ENCODE assay signal across 17 cellular contexts in the genomic region with DNA sequence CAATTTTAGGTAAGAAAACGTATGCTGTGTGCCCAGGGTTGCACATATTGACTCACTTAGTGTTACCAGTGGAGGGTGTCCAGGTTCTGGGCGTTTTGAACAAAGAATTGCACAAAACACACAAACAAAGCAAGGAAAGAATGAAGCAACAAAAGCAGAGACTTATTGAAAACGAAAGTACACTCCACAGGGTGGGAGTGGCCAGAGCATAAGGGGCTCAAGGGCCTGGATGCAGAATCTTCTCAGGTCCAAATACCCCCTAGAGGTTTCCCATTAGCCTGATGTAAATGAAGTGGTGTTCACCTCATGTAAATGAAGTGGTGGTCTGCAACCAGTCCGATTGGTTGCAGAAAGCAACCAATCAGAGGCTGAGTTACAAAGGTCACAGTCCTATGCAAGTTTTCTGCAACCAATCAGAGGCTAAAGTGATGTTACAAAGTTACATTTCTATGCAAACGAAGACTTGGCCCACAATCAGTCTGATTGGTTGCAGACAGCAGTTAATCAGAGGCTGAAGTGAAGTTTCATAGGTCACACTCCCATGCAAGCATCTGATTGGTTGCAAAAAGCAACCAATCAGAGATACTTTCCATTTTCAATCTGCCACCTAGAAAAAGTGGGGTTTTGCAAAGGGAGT.
DNase-seq lines count a peak whose midpoint lies in the region; ATAC-seq, FAIRE-seq and TF ChIP-seq lines count a peak whose summit lies in the region.
"Had no signal": no experiment of that assay in that cellular context is flagged by ENCODE, and none has a peak within 500 bp of the region (broad histone marks: within the 10 kb centered on the region; RNA-seq: fewer than 3 reads in every experiment).

No MANE protein-coding gene starts in this region.

- H3K27me3 Mint-ChIP-seq in activated naive CD4-positive, alpha-beta T cell treated with anti-CD3 and anti-CD28 coated beads, Interleukin-2, amount 50 U/mL, for 24 hours: no peaks in the 10 kb centered on the region
- H3K27me3 Mint-ChIP-seq: activated B cell treated with CpG ODN at 0.5 μM for 24 hours; CD4-positive, alpha-beta memory T cell had no signal

- 56 to 59% methylated on average over 5 of the region's 5 CpGs for WGBS in testis, 2 donors
- 46 to 58% methylated on average over 5 of the region's 5 CpGs for WGBS in pancreas, 2 donors

- H3K27ac ChIP-seq in testis (no peak overlapping the region), pancreas (no peak overlapping the region)
- H3K27ac ChIP-seq: esophagus muscularis mucosa, SJCRH30, stomach had no signal

- no peak for TF ChIP-seq POLR2A in testis (IDR thresholded peaks at IDR 0.05)

- H3K4me1 ChIP-seq in testis (no peaks in the 10 kb centered on the region), pancreas (no peaks in the 10 kb centered on the region)
- H3K4me1 ChIP-seq: esophagus muscularis mucosa, SJCRH30, stomach had no signal

- TF ChIP-seq CTCF in testis (IDR thresholded peaks at IDR 0.05) (no peak), pancreas (IDR thresholded peaks at IDR 0.05) (no peak)

- H3K27me3 ChIP-seq in testis: no peaks in the 10 kb centered on the region
- no peaks in the 10 kb centered on the region for H3K27me3 ChIP-seq in pancreas
- H3K27me3 ChIP-seq: esophagus muscularis mucosa, SJCRH30, stomach had no signal

- peaks cover 38% of the 10 kb centered on the region for H3K4me1 Mint-ChIP-seq in activated naive CD4-positive, alpha-beta T cell treated with anti-CD3 and anti-CD28 coated beads, Interleukin-2, amount 50 U/mL, for 24 hours
- H3K4me1 Mint-ChIP-seq: activated B cell treated with CpG ODN at 0.5 μM for 24 hours had no signal

- DNase-seq in activated naive CD4-positive, alpha-beta T cell treated with anti-CD3 and anti-CD28 coated beads, Interleukin-2, amount 50 U/mL, for 16 hours: no peak
- DNase-seq in NAMALWA (ENCODE audit: low spot score): peak; percentile 41
- DNase-seq in astrocyte of the hippocampus (ENCODE audit: low read depth, low spot score): peak; percentile 5
- peak; percentile 32 for DNase-seq in testis
- DNase-seq in NCI-H82 (lab: John Stamatoyannopoulos, UW): no peak
- DNase-seq in activated CD4-positive, alpha-beta T cell treated with anti-CD3 and anti-CD28 coated beads, Interleukin-2, amount 50 U/mL, for 1 hour: no peak
- DNase-seq in pancreas: no peak
- DNase-seq: activated B cell treated with CpG ODN at 0.5 μM for 24 hours; CD4-positive, alpha-beta memory T cell; effector CD8-positive, alpha-beta T cell; SJCRH30; stimulated activated CD4-positive, alpha-beta T cell treated with anti-CD3 and anti-CD28 coated beads, Interleukin-2, amount 100 ng/mL, for 24 hours; stomach had no signal

- no peak overlapping the region for H3K27ac Mint-ChIP-seq in activated naive CD4-positive, alpha-beta T cell treated with anti-CD3 and anti-CD28 coated beads, Interleukin-2, amount 50 U/mL, for 24 hours
- H3K27ac Mint-ChIP-seq: activated B cell treated with CpG ODN at 0.5 μM for 24 hours; T-helper 1 cell treated with Interleukin-12 subunit alpha and Interleukin-12 subunit beta and Interleukin-4 antibody, amounts not matched to agents 30 μg/mL and 1 μg/mL, for 36 hours had no signal

- H3K4me3 Mint-ChIP-seq in activated naive CD4-positive, alpha-beta T cell treated with anti-CD3 and anti-CD28 coated beads, Interleukin-2, amount 50 U/mL, for 24 hours: peak overlapping the region; percentile 24
- H3K4me3 Mint-ChIP-seq: activated B cell treated with CpG ODN at 0.5 μM for 24 hours; T-helper 1 cell treated with Interleukin-12 subunit alpha and Interleukin-12 subunit beta and Interleukin-4 antibody, amounts not matched to agents 30 μg/mL and 1 μg/mL, for 36 hours had no signal

- H3K4me3 ChIP-seq in testis (peak overlapping the region in 1 of 2 donors; percentile 4), pancreas (no peak overlapping the region)
- H3K4me3 ChIP-seq: esophagus muscularis mucosa, SJCRH30, stomach had no signal

- H3K36me3 ChIP-seq in testis (ENCODE audit: low read depth, missing control alignments): no peaks in the 10 kb centered on the region
- H3K36me3 ChIP-seq in pancreas: no peaks in the 10 kb centered on the region
- H3K36me3 ChIP-seq: esophagus muscularis mucosa, SJCRH30, stomach had no signal

- no peaks in the 10 kb centered on the region for H3K9me3 Mint-ChIP-seq in activated naive CD4-positive, alpha-beta T cell treated with anti-CD3 and anti-CD28 coated beads, Interleukin-2, amount 50 U/mL, for 24 hours
- H3K9me3 Mint-ChIP-seq: activated B cell treated with CpG ODN at 0.5 μM for 24 hours; CD4-positive, alpha-beta memory T cell; T-helper 1 cell treated with Interleukin-12 subunit alpha and Interleukin-12 subunit beta and Interleukin-4 antibody, amounts not matched to agents 30 μg/mL and 1 μg/mL, for 36 hours had no signal

- H3K9me3 ChIP-seq in testis (no peaks in the 10 kb centered on the region), pancreas (no peaks in the 10 kb centered on the region)
- H3K9me3 ChIP-seq: esophagus muscularis mucosa, SJCRH30, stomach had no signal

- no peak for FAIRE-seq in pancreas (lab: Jason Lieb, UNC)
- FAIRE-seq: H1 had no signal

- no peaks in the 10 kb centered on the region for H3K36me3 Mint-ChIP-seq in activated naive CD4-positive, alpha-beta T cell treated with anti-CD3 and anti-CD28 coated beads, Interleukin-2, amount 50 U/mL, for 24 hours
- H3K36me3 Mint-ChIP-seq: CD4-positive, alpha-beta memory T cell had no signal

- ATAC-seq in pancreas: no peak

- intact Hi-C loops in testis (cut with DNase I; ENCODE audit: low total_unique reads): no loop called here
- intact Hi-C loops in pancreas (cut with DNase I): no loop called here

Comparison
In these comparisons a context has a peak if more than half of its experiments do, and no peak if none do; other contexts are left out.
1. DNase-seq: peak in NAMALWA (single experiment), astrocyte of the hippocampus (single experiment) and testis (single experiment); none in activated naive CD4-positive, alpha-beta T cell treated with anti-CD3 and anti-CD28 coated beads, Interleukin-2, amount 50 U/mL, for 16 hours (single experiment), NCI-H82 (single experiment), activated CD4-positive, alpha-beta T cell treated with anti-CD3 and anti-CD28 coated beads, Interleukin-2, amount 50 U/mL, for 1 hour (single experiment) and pancreas (0 of 6).